In the genomic region with DNA sequence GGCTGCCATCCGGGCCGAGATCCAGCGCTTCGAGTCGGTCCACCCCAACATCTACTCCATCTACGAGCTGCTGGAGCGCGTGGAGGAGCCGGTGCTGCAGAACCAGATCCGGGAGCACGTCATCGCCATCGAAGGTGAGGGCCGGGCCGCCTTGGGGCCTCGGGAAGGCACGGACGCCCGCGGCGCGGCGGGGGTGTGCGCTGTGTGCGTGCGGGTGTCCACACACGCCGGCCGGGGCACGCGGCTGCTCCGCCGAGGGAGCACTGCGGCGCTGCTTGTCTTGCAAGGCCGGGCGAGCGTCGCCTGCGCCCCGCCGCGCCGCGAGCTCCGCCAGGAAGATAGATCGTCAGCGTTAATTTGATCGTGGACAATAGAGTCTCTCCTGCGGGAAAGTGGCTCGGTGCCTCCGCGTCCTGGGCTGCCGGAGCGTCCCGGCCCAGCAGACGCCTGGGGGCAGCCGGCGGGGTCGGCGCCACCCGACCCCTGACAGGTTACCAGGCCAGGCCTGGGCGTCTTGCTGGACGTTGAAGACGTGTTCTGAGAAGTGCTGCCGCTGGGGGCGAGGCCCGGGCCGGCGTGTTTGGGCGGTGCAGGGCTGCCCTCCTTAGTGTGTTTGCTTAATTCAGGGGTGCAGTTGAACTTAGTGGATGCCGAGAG, we compare ENCODE assay signal across 7 cellular contexts. TPM values are rescaled to one million over a fixed set of nuclear protein-coding genes. Genes with fewer than 3 reads are reported as not detected.
DNase-seq lines count a peak whose midpoint lies in the region; FAIRE-seq and TF ChIP-seq lines count a peak whose summit lies in the region.

No MANE protein-coding gene starts in this region.

- peaks cover 6 to 22% (median 14%) of the 10 kb centered on the region in 4 donors for H3K4me1 ChIP-seq in liver (ENCODE audit: control insufficient read depth in 4 of 4, insufficient read depth in 4 of 4, low read length in 3 of 4)
- H3K4me1 ChIP-seq in subcutaneous abdominal adipose tissue (ENCODE audit: control insufficient read depth in 5 of 5, insufficient read depth in 5 of 5, low read length in 5 of 5) = peaks cover 2 to 32% (median 29%) of the 10 kb centered on the region in 5 donors

- H3K9ac ChIP-seq in liver (ENCODE audit: low read depth in 1 of 2, low read length in 2 of 2) (peak overlapping the region in 1 of 2 donors; percentile 50), subcutaneous abdominal adipose tissue (ENCODE audit: low read length in 5 of 5) (peak overlapping the region in 3 of 5 donors; percentile 12 to 69 (median 28))

- TF ChIP-seq POLR2A in H54 (IDR thresholded peaks at IDR 0.05; ENCODE audit: low read depth, low read length) = no peak

- H3K27ac ChIP-seq in coronary artery = peak overlapping the region in 1 of 2 donors; percentile 92
- H3K27ac ChIP-seq in liver (ENCODE audit: low read depth in 1 of 2, low read length in 2 of 2) = peak overlapping the region; percentile 1 to 16
- H3K27ac ChIP-seq in subcutaneous abdominal adipose tissue (ENCODE audit: low read depth, low read length) = no peak overlapping the region

- under 1% methylated on average over 72 of the region's 72 CpGs for WGBS in liver

- TF ChIP-seq CTCF in GM12864 (IDR thresholded peaks at IDR 0.05; ENCODE audit: low read depth, low read length, missing control alignments) = no peak
- TF ChIP-seq CTCF in coronary artery (IDR thresholded peaks at IDR 0.05) = no peak
- TF ChIP-seq CTCF in liver (IDR thresholded peaks at IDR 0.05; ENCODE audit: low read depth, low read length, missing input control) = no peak

- H3K36me3 ChIP-seq in liver (ENCODE audit: control insufficient read depth in 4 of 4, insufficient read depth in 3 of 4, low read depth in 1 of 4, low read length in 3 of 4) (no peaks in the 10 kb centered on the region), subcutaneous abdominal adipose tissue (ENCODE audit: control insufficient read depth in 5 of 5, insufficient read depth in 5 of 5, low read length in 5 of 5) (no peaks in the 10 kb centered on the region)

- no peaks in the 10 kb centered on the region for H3K27me3 ChIP-seq in liver (ENCODE audit: control insufficient read depth in 4 of 4, insufficient read depth in 4 of 4, low read length in 3 of 4)
- H3K27me3 ChIP-seq in subcutaneous abdominal adipose tissue (ENCODE audit: control insufficient read depth in 5 of 5, insufficient read depth in 4 of 5, low read length in 5 of 5) = no peaks in the 10 kb centered on the region

- H3K4me3 ChIP-seq in GM12864 (ENCODE audit: low read depth, low read length) (peak overlapping the region; percentile 30; the same call in 1 of the 2 replicates), coronary artery (peak overlapping the region; percentile 88), liver (ENCODE audit: low read depth in 1 of 3, low read length in 3 of 3) (peak overlapping the region; percentile 41 to 88 (median 48)), subcutaneous abdominal adipose tissue (ENCODE audit: low read depth in 1 of 5, low read length in 5 of 5) (peak overlapping the region; percentile 70 to 76 (median 71))

- TF ChIP-seq RAD21 in liver (IDR thresholded peaks at IDR 0.05) = no peak

- no peaks in the 10 kb centered on the region for H3K9me3 ChIP-seq in liver (ENCODE audit: control insufficient read depth in 4 of 4, low read length in 3 of 4)
- H3K9me3 ChIP-seq in subcutaneous abdominal adipose tissue (ENCODE audit: control insufficient read depth in 5 of 5, low read length in 5 of 5) = peaks cover 0 to 7% (median 3%) of the 10 kb centered on the region in 5 donors

- no peak for FAIRE-seq in H54 (lab: Jason Lieb, UNC)

- DNase-seq in GM12864 (ENCODE audit: low read depth) (no peak), NCI-H2227 (lab: John Stamatoyannopoulos, UW; ENCODE audit: unreplicated experiment) (peak; percentile 56), coronary artery (ENCODE audit: low spot score) (no peak), germinal center (ENCODE audit: low spot score) (no peak), H54 (ENCODE audit: insufficient read length, low spot score) (no peak)

TF ChIP-seq in liver, 16 proteins besides CTCF, POLR2A, EP300 and RAD21:
- TF ChIP-seq RXRA (IDR thresholded peaks at IDR 0.05) = no peak
- TF ChIP-seq FOXA1 (IDR thresholded peaks at IDR 0.05) = no peak
- no peak for TF ChIP-seq HNF4G (IDR thresholded peaks at IDR 0.05)
- no peak for TF ChIP-seq EGR1 (IDR thresholded peaks at IDR 0.05; ENCODE audit: low read depth in 2 of 2)
- TF ChIP-seq, protein P1, sequence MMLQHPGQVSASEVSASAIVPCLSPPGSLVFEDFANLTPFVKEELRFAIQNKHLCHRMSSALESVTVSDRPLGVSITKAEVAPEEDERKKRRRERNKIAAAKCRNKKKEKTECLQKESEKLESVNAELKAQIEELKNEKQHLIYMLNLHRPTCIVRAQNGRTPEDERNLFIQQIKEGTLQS (IDR thresholded peaks at IDR 0.05) = no peak
- TF ChIP-seq SP1 (IDR thresholded peaks at IDR 0.05) = no peak

RNA-seq across cellular contexts. Expression of a gene that starts 1.0 kb away (rescaled TPM):
- 1 to 10 TPM; 5.0 to 8.5 TPM for total RNA-seq in liver
- 1 to 10 TPM; 2.0 to 5.8 TPM for polyA plus RNA-seq in liver

Comparison
In these comparisons a context has a peak if more than half of its experiments do, and no peak if none do; other contexts are left out.
1. H3K4me3 ChIP-seq: peak in every context shown above with its lines; median percentile 88 in coronary artery; 71 in subcutaneous abdominal adipose tissue; 48 in liver; 30 in GM12864.